1 cellular context compared by ENCODE assay signal in genomic region chr16:88768041-88768876, GRCh38.
A peak's percentile ranks its signal among the peaks of the same experiment; 100 is the strongest.
TF ChIP-seq lines count a peak whose summit lies in the region.

No MANE protein-coding gene starts in this region.

TF ChIP-seq in HEK293, 187 proteins besides CTCF, POLR2A, EP300 and RAD21 (continued from another document):
- TF ChIP-seq TCF7L2 (IDR thresholded peaks at IDR 0.05; ENCODE audit: borderline replicate concordance, low read depth, low read length) (no peak), ZNF596 (tag by site-specific recombination; IDR thresholded peaks at IDR 0.05) (no peak), KLF8 (tag by site-specific recombination; IDR thresholded peaks at IDR 0.05) (no peak), ZNF791 (tag by site-specific recombination; IDR thresholded peaks at IDR 0.05) (no peak), ZBTB10 (tag by site-specific recombination; IDR thresholded peaks at IDR 0.05) (no peak), ZNF670 (tag by site-specific recombination; IDR thresholded peaks at IDR 0.05; ENCODE audit: low read depth) (no peak), SETDB1 (IDR thresholded peaks at IDR 0.05; ENCODE audit: insufficient read length, low read length) (no peak), FEZF1 (tag by site-specific recombination; IDR thresholded peaks at IDR 0.05) (no peak), ZNF747 (tag by site-specific recombination; IDR thresholded peaks at IDR 0.05) (no peak), ZFP41 (tag by site-specific recombination; IDR thresholded peaks at IDR 0.05; ENCODE audit: borderline replicate concordance) (no peak), ZNF398 (tag by site-specific recombination; IDR thresholded peaks at IDR 0.05) (no peak), ZNF335 (tag by site-specific recombination; conservative IDR thresholded peaks at IDR 0.05) (no peak), ZBTB11 (tag by site-specific recombination; conservative IDR thresholded peaks at IDR 0.05; ENCODE audit: low read depth) (0 out of 2 replicates have a peak, but pooled peaks have one; percentile 21), ZNF580 (tag by site-specific recombination; IDR thresholded peaks at IDR 0.05) (no peak), ZNF174 (tag by site-specific recombination; IDR thresholded peaks at IDR 0.05) (no peak), ZNF416 (tag by site-specific recombination; IDR thresholded peaks at IDR 0.05) (no peak), ZNF529 (tag by site-specific recombination; IDR thresholded peaks at IDR 0.05; ENCODE audit: insufficient replicate concordance) (no peak), ZBTB7A (tag by site-specific recombination; IDR thresholded peaks at IDR 0.05; ENCODE audit: low read depth) (no peak), ZNF660 (tag by site-specific recombination; IDR thresholded peaks at IDR 0.05) (no peak)
